ENCODE assay signal across 8 cellular contexts in the genomic region with DNA sequence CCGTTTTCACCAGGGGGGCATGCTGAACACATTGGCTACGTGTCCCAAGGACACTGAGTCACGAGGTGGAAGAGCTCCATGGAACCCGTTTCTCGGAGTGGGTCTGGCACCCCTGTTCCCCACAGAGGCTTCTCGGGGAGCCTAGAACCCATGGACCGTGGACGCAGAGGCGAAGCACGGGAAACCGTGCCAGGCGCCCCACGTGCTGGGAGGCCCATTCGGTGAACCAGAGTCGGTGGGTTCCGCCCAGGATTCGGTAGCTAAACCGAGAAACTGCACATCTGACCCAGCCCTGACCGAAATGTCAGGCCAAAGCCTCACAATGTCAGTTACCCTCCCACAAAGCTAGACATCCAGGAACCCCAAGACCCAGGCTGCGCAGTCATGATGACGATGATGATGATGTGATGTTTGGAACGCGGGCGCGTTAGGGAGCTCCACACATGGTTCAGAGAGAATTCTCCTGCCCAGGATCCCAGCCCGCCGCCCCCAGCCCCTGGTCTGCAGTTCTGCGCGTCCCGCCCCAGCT. TPM values are rescaled to one million over a fixed set of nuclear protein-coding genes. Genes with fewer than 3 reads are reported as not detected.
DNase-seq lines count a peak whose midpoint lies in the region; ATAC-seq, FAIRE-seq and TF ChIP-seq lines count a peak whose summit lies in the region.

No MANE protein-coding gene starts in this region.

- POLR2A ChIA-PET in AG04450 (lab: Yijun Ruan, JAX): interaction anchor here (1.2 kb wide), 1 partner anchor 39 kb away, joined by 3 read pairs; no protein-coding TSS in a partner anchor

- H3K4me1 ChIP-seq in HUES48 (ENCODE audit: control insufficient read depth, insufficient read depth, low read length): peaks cover 6% of the 10 kb centered on the region; the same call in 1 of the 2 replicates

- H3K9ac ChIP-seq in HUES48 (ENCODE audit: low read depth, low read length): peak overlapping the region; percentile 80

- H3K36me3 ChIP-seq in HUES48 (ENCODE audit: control insufficient read depth, insufficient read depth, low read length): no peaks in the 10 kb centered on the region

- H3K4me3 ChIP-seq in AG04450 (ENCODE audit: low read depth, low read length): peak overlapping the region; percentile 86
- H3K4me3 ChIP-seq in HUES48 (ENCODE audit: low read depth, low read length): peak overlapping the region; percentile 89

- intact Hi-C loops in activated T-helper 2 cell treated with anti-CD3 and anti-CD28 coated beads, Interferon-gamma antibody, Interleukin-2, Interleukin-4, amounts not matched to agents 10 μg/mL and 5 μg/mL and 100 μg/mL, durations not matched to agents 14 hours and 24 hours and 36 hours (cut with micrococcal nuclease): loop anchor here (1.0 to 10.0 kb wide), 7 partner anchors 26 to 550 kb away; partner anchors contain the start of genes GVQW3, LRRC32, THAP12 and TSKU
- intact Hi-C loops in Right ventricle myocardium superior (cut with DNase I): loop anchor here (2.0 kb wide), 1 partner anchor 28 kb away; the partner anchor contains the start of gene WNT11

- peaks cover 15% of the 10 kb centered on the region for H3K27me3 Mint-ChIP-seq in activated T-helper 2 cell treated with anti-CD3 and anti-CD28 coated beads, Interferon-gamma antibody, Interleukin-2, Interleukin-4, amounts not matched to agents 10 μg/mL and 5 μg/mL and 100 μg/mL, durations not matched to agents 14 hours and 24 hours and 36 hours (ENCODE audit: low read depth)

- H3K27me3 ChIP-seq in AG04450 (ENCODE audit: control insufficient read depth, insufficient read depth, low read length): peaks cover 11% of the 10 kb centered on the region
- H3K27me3 ChIP-seq in HUES48 (ENCODE audit: control insufficient read depth, insufficient read depth, low read length): peaks cover 7% of the 10 kb centered on the region; the same call in 1 of the 2 replicates

- DNase-seq in AG04450 (ENCODE audit: low read depth, low spot score): no peak
- no peak for DNase-seq in activated T-helper 2 cell treated with anti-CD3 and anti-CD28 coated beads, Interferon-gamma antibody, Interleukin-2, Interleukin-4, amounts not matched to agents 10 μg/mL and 5 μg/mL and 100 μg/mL, durations not matched to agents 14 hours and 24 hours and 36 hours (ENCODE audit: low spot score)
- peak; percentile 74 for DNase-seq in Right ventricle myocardium superior
- DNase-seq in pons (ENCODE audit: low spot score): peak; percentile 61
- no peak for DNase-seq in HTR-8/SVneo (ENCODE audit: insufficient read length, low spot score)
- no peak for DNase-seq in NCI-H345 (lab: John Stamatoyannopoulos, UW)

- no peaks in the 10 kb centered on the region for H3K9me3 Mint-ChIP-seq in activated T-helper 2 cell treated with anti-CD3 and anti-CD28 coated beads, Interferon-gamma antibody, Interleukin-2, Interleukin-4, amounts not matched to agents 10 μg/mL and 5 μg/mL and 100 μg/mL, durations not matched to agents 14 hours and 24 hours and 36 hours

- H3K36me3 Mint-ChIP-seq in activated T-helper 2 cell treated with anti-CD3 and anti-CD28 coated beads, Interferon-gamma antibody, Interleukin-2, Interleukin-4, amounts not matched to agents 10 μg/mL and 5 μg/mL and 100 μg/mL, durations not matched to agents 14 hours and 24 hours and 36 hours (ENCODE audit: low read depth): no peaks in the 10 kb centered on the region

- ATAC-seq in GM19372 (IDR thresholded peaks at IDR 0.05; ENCODE audit: low read depth, unreplicated experiment): peak; percentile 9
- peak; percentile 10 for ATAC-seq in Right ventricle myocardium superior (ENCODE audit: poor library complexity)

- FAIRE-seq in HTR-8/SVneo (lab: Jason Lieb, UNC): no peak

- H3K27ac ChIP-seq in AG04450 (ENCODE audit: low read depth, low read length) (peak overlapping the region; percentile 94), HUES48 (ENCODE audit: low read depth, low read length) (peak overlapping the region; percentile 75)

- peak overlapping the region; percentile 89 for H3K4me3 Mint-ChIP-seq in activated T-helper 2 cell treated with anti-CD3 and anti-CD28 coated beads, Interferon-gamma antibody, Interleukin-2, Interleukin-4, amounts not matched to agents 10 μg/mL and 5 μg/mL and 100 μg/mL, durations not matched to agents 14 hours and 24 hours and 36 hours (ENCODE audit: low read depth)

- CTCF ChIA-PET in AG04450 (lab: Charles Lee): interaction anchor here (0.6 to 2.8 kb wide), 8 partner anchors 10 to 337 kb away, joined by 3 to 13 read pairs (median 4); no protein-coding TSS in a partner anchor

- TF ChIP-seq CTCF in AG04450 (IDR thresholded peaks at IDR 0.05; ENCODE audit: low read depth, low read length): no peak

- H3K9me3 ChIP-seq in AG04450 (ENCODE audit: control insufficient read depth, insufficient read depth, low read length) (no peaks in the 10 kb centered on the region; the same call in 1 of the 2 replicates), HUES48 (ENCODE audit: control insufficient read depth, insufficient read depth, low read length) (no peaks in the 10 kb centered on the region)

- peaks cover 52% of the 10 kb centered on the region for H3K4me1 Mint-ChIP-seq in activated T-helper 2 cell treated with anti-CD3 and anti-CD28 coated beads, Interferon-gamma antibody, Interleukin-2, Interleukin-4, amounts not matched to agents 10 μg/mL and 5 μg/mL and 100 μg/mL, durations not matched to agents 14 hours and 24 hours and 36 hours (ENCODE audit: low read depth)

- peak overlapping the region; percentile 90 for H3K27ac Mint-ChIP-seq in activated T-helper 2 cell treated with anti-CD3 and anti-CD28 coated beads, Interferon-gamma antibody, Interleukin-2, Interleukin-4, amounts not matched to agents 10 μg/mL and 5 μg/mL and 100 μg/mL, durations not matched to agents 14 hours and 24 hours and 36 hours

RNA-seq across cellular contexts. Expression of gene WNT11, which starts 28.5 kb away (rescaled TPM):
- polyA plus RNA-seq in AG04450 (2011; rRNA removed): not detected in 2 replicates
- polyA minus RNA-seq in AG04450 (2011; rRNA and poly(A)+ RNA removed): not detected in 2 replicates
- 0.91 TPM in 1 of 2 replicates, not detected in the other for total RNA-seq in activated T-helper 2 cell treated with anti-CD3 and anti-CD28 coated beads, Interferon-gamma antibody, Interleukin-2, Interleukin-4, amounts not matched to agents 10 μg/mL and 5 μg/mL and 100 μg/mL, durations not matched to agents 14 hours and 24 hours and 36 hours
- 20.0 TPM for total RNA-seq in Right ventricle myocardium superior

Comparison
In these comparisons a context has a peak if more than half of its experiments do, and no peak if none do; other contexts are left out.
1. DNase-seq: peak in Right ventricle myocardium superior (single experiment) and pons (single experiment); none in AG04450 (single experiment), activated T-helper 2 cell treated with anti-CD3 and anti-CD28 coated beads, Interferon-gamma antibody, Interleukin-2, Interleukin-4, amounts not matched to agents 10 μg/mL and 5 μg/mL and 100 μg/mL, durations not matched to agents 14 hours and 24 hours and 36 hours (single experiment), HTR-8/SVneo (single experiment) and NCI-H345 (single experiment).
2. RNA of gene WNT11, which starts 28.5 kb away (total RNA-seq): 20.0 TPM in Right ventricle myocardium superior (single experiment); 0.91 TPM in activated T-helper 2 cell treated with anti-CD3 and anti-CD28 coated beads, Interferon-gamma antibody, Interleukin-2, Interleukin-4, amounts not matched to agents 10 μg/mL and 5 μg/mL and 100 μg/mL, durations not matched to agents 14 hours and 24 hours and 36 hours; every median in the first group is over 10 times any median in the second.